ENCODE assay signal across 1 cellular context in genomic region chr7:152527610-152528032, GRCh38.
TF ChIP-seq lines count a peak whose summit lies in the region.

No MANE protein-coding gene starts in this region.

TF ChIP-seq in SK-N-SH treated with all-trans-retinoic acid at 6 μM for 48 hours, 23 proteins besides CTCF, POLR2A, EP300 and RAD21 (continued from another document):
- TF ChIP-seq TSHZ2 (CRISPR knock-in tag; IDR thresholded peaks at IDR 0.05) (no peak; the same call in 1 of the 2 replicates), CSRNP3 (CRISPR knock-in tag; IDR thresholded peaks at IDR 0.05) (no peak), ZNF70 (CRISPR knock-in tag; IDR thresholded peaks at IDR 0.05) (no peak)
